ENCODE assay signal across 1 cellular context in genomic region chr21:45285266-45285931, GRCh38.
TF ChIP-seq lines count a peak whose summit lies in the region.

No MANE protein-coding gene starts in this region.

TF ChIP-seq in GM23338, 12 proteins besides CTCF, POLR2A, EP300 and RAD21 (continued from another document):
- TF ChIP-seq ZNF462 (CRISPR knock-in tag; IDR thresholded peaks at IDR 0.05) (no peak), ETS1 (IDR thresholded peaks at IDR 0.05) (no peak), JUNB (IDR thresholded peaks at IDR 0.05; ENCODE audit: unreplicated experiment) (no peak), EZH2phosphoT487 (IDR thresholded peaks at IDR 0.05; ENCODE audit: unreplicated experiment) (no peak)
